ENCODE assay signal across 27 cellular contexts in the genomic region with DNA sequence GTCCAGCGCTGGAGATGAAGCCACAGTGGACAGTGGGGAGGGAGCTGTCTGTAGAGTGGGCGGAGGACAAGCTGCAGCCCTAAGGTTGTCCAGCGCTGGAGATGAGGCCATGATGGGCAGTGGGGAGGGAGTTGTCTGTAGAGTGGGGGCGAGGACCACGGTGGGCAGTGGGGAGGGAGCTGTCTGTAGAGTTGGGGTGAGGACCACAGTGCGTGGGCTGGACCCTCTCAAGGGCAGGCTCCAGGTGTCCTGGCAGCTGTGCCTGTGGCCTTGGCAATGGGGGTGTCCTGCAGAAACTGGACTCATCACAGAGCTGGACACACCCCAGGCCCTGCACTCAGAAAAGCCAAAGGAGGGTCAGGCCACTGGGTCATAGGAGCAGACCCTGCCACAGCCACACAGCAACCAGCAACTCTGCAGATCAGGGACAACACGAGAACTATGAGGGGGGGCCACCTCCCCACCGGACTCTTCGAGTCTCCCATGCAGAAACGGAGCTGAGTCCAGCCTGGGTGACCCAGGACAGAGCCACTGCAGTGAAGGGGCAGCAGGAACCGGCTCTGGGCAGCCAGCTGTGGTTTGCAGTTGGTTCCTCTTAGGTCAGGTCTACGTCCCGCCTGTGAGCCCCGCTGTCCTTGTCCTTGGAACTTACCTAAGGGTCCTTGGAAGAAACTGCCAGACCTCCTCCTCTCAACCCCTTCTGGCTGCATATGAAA. TPM values are rescaled to one million over a fixed set of nuclear protein-coding genes. Genes with fewer than 3 reads are reported as not detected.
DNase-seq lines count a peak whose midpoint lies in the region; ATAC-seq, FAIRE-seq and TF ChIP-seq lines count a peak whose summit lies in the region.
"Had no signal": no experiment of that assay in that cellular context is flagged by ENCODE, and none has a peak within 500 bp of the region (broad histone marks: within the 10 kb centered on the region; RNA-seq: fewer than 3 reads in every experiment).

No MANE protein-coding gene starts in this region.

- TF ChIP-seq POLR2A in HepG2 (IDR thresholded peaks at IDR 0.05; ENCODE audit: insufficient read depth in 1 of 2, low read depth in 2 of 2, low read length in 2 of 2) (no peak), vagina (IDR thresholded peaks at IDR 0.05) (no peak)

- no peak for TF ChIP-seq CTCF in natural killer cell (IDR thresholded peaks at IDR 0.05)
- no peak for TF ChIP-seq CTCF in HepG2 (CRISPR knock-in tag; IDR thresholded peaks at IDR 0.05)
- TF ChIP-seq CTCF in vagina (IDR thresholded peaks at IDR 0.05), result no peak

- no peak overlapping the region for H3K4me2 ChIP-seq in HepG2 (ENCODE audit: low read depth, low read length)
- H3K4me2 ChIP-seq: BLaER1 treated with 17β-estradiol and CSF1 and Interleukin-3, amounts not matched to agents 10 nM and 100 nM; KMS-11; PC-9 had no signal

- intact Hi-C loops in natural killer cell (cut with micrococcal nuclease) (no loop called here), HepG2 (cut with micrococcal nuclease; ENCODE audit: unreplicated experiment) (no loop called here), vagina (cut with DNase I) (no loop called here)
- intact Hi-C loops in activated naive CD4-positive, alpha-beta T cell treated with anti-CD3 and anti-CD28 coated beads for 36 hours (cut with micrococcal nuclease), result no loop called here

- H3K79me2 ChIP-seq in HepG2 (ENCODE audit: insufficient read depth, low read length), result no peaks in the 10 kb centered on the region

- H3K4me3 ChIP-seq in HepG2 (replicated peaks in 1 of 3; ENCODE audit: insufficient read depth in 1 of 3, low read depth in 2 of 3, low read length in 3 of 3) (no peak overlapping the region), vagina (no peak overlapping the region)
- H3K4me3 ChIP-seq: BLaER1 treated with 17β-estradiol and CSF1 and Interleukin-3, amounts not matched to agents 10 nM and 100 nM; GM12878; HAP-1; PC-9 had no signal

- no peak overlapping the region for H2AFZ ChIP-seq in HepG2 (ENCODE audit: low read length)
- H2AFZ ChIP-seq: PC-9 had no signal

- POLR2A ChIA-PET in HepG2 (lab: Yijun Ruan, JAX), result no interaction called here

- peak; percentile 53 for DNase-seq in natural killer cell treated with Interleukin-12 subunit alpha and Interleukin-12 subunit beta and Interleukin-15 and Interleukin-18, amount 100 ng/mL, for 72 hours (ENCODE audit: low spot score)
- DNase-seq in natural killer cell, result no peak
- no peak for DNase-seq in HepG2 (ENCODE audit: low spot score)
- peak; percentile 0 for DNase-seq in retina
- no peak for DNase-seq in vagina (ENCODE audit: extremely low spot score in 2 of 2)
- DNase-seq in activated naive CD4-positive, alpha-beta T cell treated with anti-CD3 and anti-CD28 coated beads for 36 hours, result no peak
- no peak for DNase-seq in hippocampal formation (lab: John Stamatoyannopoulos, UW)
- DNase-seq: COR-L47, DMS53, GOT3, HFFc6, MM.1S, NCI-H2029, NCI-H446 treated with DMSO at 0.1 percent for 48 hours, NCI-H526 treated with DMSO at 0.1 percent for 48 hours, PC-9, SHP77 treated with DMSO at 0.1 percent for 48 hours had no signal

- no peak overlapping the region for H3K27ac Mint-ChIP-seq in natural killer cell treated with Interleukin-12 subunit alpha and Interleukin-12 subunit beta and Interleukin-15 and Interleukin-18, amount 100 ng/mL, for 72 hours
- H3K27ac Mint-ChIP-seq in natural killer cell, result no peak overlapping the region
- H3K27ac Mint-ChIP-seq in activated naive CD4-positive, alpha-beta T cell treated with anti-CD3 and anti-CD28 coated beads for 36 hours, result no peak overlapping the region
- H3K27ac Mint-ChIP-seq: HFFc6 had no signal

- peaks cover 3% of the 10 kb centered on the region; the same call in 1 of the 2 replicates for H4K20me1 ChIP-seq in HepG2 (ENCODE audit: insufficient read depth, low read length)

- ATAC-seq in natural killer cell treated with Interleukin-12 subunit alpha and Interleukin-12 subunit beta and Interleukin-15 and Interleukin-18, amount 100 ng/mL, for 72 hours, result peak in 1 of 2 donors; percentile 27
- ATAC-seq in natural killer cell, result no peak
- no peak for ATAC-seq in HepG2
- ATAC-seq: GM12878 had no signal

- peaks cover 10% of the 10 kb centered on the region for H3K9me3 Mint-ChIP-seq in natural killer cell treated with Interleukin-12 subunit alpha and Interleukin-12 subunit beta and Interleukin-15 and Interleukin-18, amount 100 ng/mL, for 72 hours
- H3K9me3 Mint-ChIP-seq in natural killer cell, result peaks cover 0 to 4% of the 10 kb centered on the region in 2 donors
- H3K9me3 Mint-ChIP-seq in activated naive CD4-positive, alpha-beta T cell treated with anti-CD3 and anti-CD28 coated beads for 36 hours, result no peaks in the 10 kb centered on the region

- no peaks in the 10 kb centered on the region for H3K36me3 Mint-ChIP-seq in natural killer cell treated with Interleukin-12 subunit alpha and Interleukin-12 subunit beta and Interleukin-15 and Interleukin-18, amount 100 ng/mL, for 72 hours
- H3K36me3 Mint-ChIP-seq in natural killer cell, result no peaks in the 10 kb centered on the region
- no peaks in the 10 kb centered on the region for H3K36me3 Mint-ChIP-seq in activated naive CD4-positive, alpha-beta T cell treated with anti-CD3 and anti-CD28 coated beads for 36 hours (ENCODE audit: low read depth)
- H3K36me3 Mint-ChIP-seq: CD4-positive, alpha-beta memory T cell had no signal

- TF ChIP-seq EP300 in HepG2 (IDR thresholded peaks at IDR 0.05; ENCODE audit: low read depth in 2 of 2, low read length in 2 of 2) (no peak), HepG2 (CRISPR knock-in tag; IDR thresholded peaks at IDR 0.05; ENCODE audit: borderline replicate concordance) (no peak)

- in situ Hi-C loops in HepG2 (cut with HindIII; ENCODE audit: extremely low pct_ligation_motif_present, low pct_unique_long_range_greater_than_20kb), result no loop called here

- BruUV-seq in HepG2 (replicated peaks; lab: Mats Ljungman, UMichigan), result no TSS peak

- H3K36me3 ChIP-seq in HepG2 (replicated peaks in 1 of 2; ENCODE audit: control insufficient read depth in 1 of 2, insufficient read depth in 2 of 2, low read length in 2 of 2), result no peaks in the 10 kb centered on the region
- H3K36me3 ChIP-seq in vagina, result no peaks in the 10 kb centered on the region
- H3K36me3 ChIP-seq: BLaER1 treated with 17β-estradiol and CSF1 and Interleukin-3, amounts not matched to agents 10 nM and 100 nM; HAP-1 had no signal

- peaks cover 17 to 27% of the 10 kb centered on the region in 2 donors for H3K27me3 Mint-ChIP-seq in natural killer cell treated with Interleukin-12 subunit alpha and Interleukin-12 subunit beta and Interleukin-15 and Interleukin-18, amount 100 ng/mL, for 72 hours
- H3K27me3 Mint-ChIP-seq in natural killer cell (ENCODE audit: low read depth in 2 of 2), result peaks cover 7 to 12% of the 10 kb centered on the region in 2 donors
- H3K27me3 Mint-ChIP-seq in activated naive CD4-positive, alpha-beta T cell treated with anti-CD3 and anti-CD28 coated beads for 36 hours (ENCODE audit: low read depth), result peaks cover 21% of the 10 kb centered on the region

- H3K4me1 Mint-ChIP-seq in natural killer cell treated with Interleukin-12 subunit alpha and Interleukin-12 subunit beta and Interleukin-15 and Interleukin-18, amount 100 ng/mL, for 72 hours (ENCODE audit: low read depth in 2 of 2), result peaks cover 9% of the 10 kb centered on the region in 2 donors
- H3K4me1 Mint-ChIP-seq in natural killer cell, result no peaks in the 10 kb centered on the region
- H3K4me1 Mint-ChIP-seq in activated naive CD4-positive, alpha-beta T cell treated with anti-CD3 and anti-CD28 coated beads for 36 hours (ENCODE audit: low read depth), result no peaks in the 10 kb centered on the region

- H3K9me3 ChIP-seq in HepG2 (ENCODE audit: low read length) (no peaks in the 10 kb centered on the region), vagina (no peaks in the 10 kb centered on the region)
- H3K9me3 ChIP-seq: HAP-1 had no signal

- no peak overlapping the region for H3K4me3 Mint-ChIP-seq in natural killer cell treated with Interleukin-12 subunit alpha and Interleukin-12 subunit beta and Interleukin-15 and Interleukin-18, amount 100 ng/mL, for 72 hours
- H3K4me3 Mint-ChIP-seq in natural killer cell, result no peak overlapping the region
- H3K4me3 Mint-ChIP-seq in activated naive CD4-positive, alpha-beta T cell treated with anti-CD3 and anti-CD28 coated beads for 36 hours, result no peak overlapping the region
- H3K4me3 Mint-ChIP-seq: CD4-positive, alpha-beta memory T cell; HFFc6 had no signal

- H3K4me1 ChIP-seq in HepG2 (ENCODE audit: insufficient read depth, low read length), result no peaks in the 10 kb centered on the region
- H3K4me1 ChIP-seq in vagina, result no peaks in the 10 kb centered on the region
- H3K4me1 ChIP-seq: HAP-1 had no signal

- no peak overlapping the region for H3K9ac ChIP-seq in HepG2 (ENCODE audit: insufficient read depth, low read depth, low read length)
- H3K9ac ChIP-seq: BLaER1 treated with 17β-estradiol and CSF1 and Interleukin-3, amounts not matched to agents 10 nM and 100 nM; KMS-11 had no signal

- H3K27ac ChIP-seq in HepG2 (ENCODE audit: extremely low read length, insufficient read depth, low read length) (no peak overlapping the region), vagina (no peak overlapping the region)
- H3K27ac ChIP-seq: BLaER1 treated with 17β-estradiol and CSF1 and Interleukin-3, amounts not matched to agents 10 nM and 100 nM; KMS-11; PC-9 had no signal

- H3K27me3 ChIP-seq in HepG2 (ENCODE audit: control insufficient read depth in 1 of 2, insufficient read depth in 2 of 2, low read length in 2 of 2), result peaks cover 9 to 32% of the 10 kb centered on the region in 2 experiments; a peak in 4 of 5 replicates
- no peaks in the 10 kb centered on the region for H3K27me3 ChIP-seq in vagina

- CTCF ChIA-PET in HepG2 (lab: Yijun Ruan, JAX; ENCODE audit: low intra/inter-chr PET ratio, low total read pairs), result no interaction called here
- CTCF ChIA-PET in activated naive CD4-positive, alpha-beta T cell treated with anti-CD3 and anti-CD28 coated beads for 36 hours (lab: Charles Lee), result no interaction called here

- 5% methylated on average over 9 of the region's 14 CpGs for WGBS in HepG2 (ENCODE audit: low lambda C conversion rate)

- FAIRE-seq in HepG2 (lab: Jason Lieb, UNC), result no peak
- FAIRE-seq: A204.1, G401.6, GM12878 had no signal

- TF ChIP-seq RAD21 in HepG2 (CRISPR knock-in tag; IDR thresholded peaks at IDR 0.05), result no peak

RNA-seq across cellular contexts. Expression of gene CBFA2T3, which starts 33.4 kb away (rescaled TPM):
- 1 to 10 TPM; 2.3 to 2.9 TPM for total RNA-seq in natural killer cell treated with Interleukin-12 subunit alpha and Interleukin-12 subunit beta and Interleukin-15 and Interleukin-18, amount 100 ng/mL, for 72 hours
- 1 to 10 TPM; 2.5 to 7.8 (median 4.2) TPM for total RNA-seq in natural killer cell
- not detected in 2 replicates for total RNA-seq in HepG2 (2016; rRNA removed; fragmentation: Illumina TruSeq; extraction: Trizol)
- total RNA-seq in HepG2 (2016; cell fraction: cytosol; rRNA removed; fragmentation: Illumina TruSeq; extraction: Trizol; ENCODE audit: low read depth), result not detected in 2 replicates
- not detected in 2 replicates for total RNA-seq in HepG2 (2016; cell fraction: insoluble cytoplasmic fraction; rRNA removed; fragmentation: Illumina TruSeq; extraction: Trizol)
- total RNA-seq in HepG2 (2016; cell fraction: membrane; rRNA removed; fragmentation: Illumina TruSeq; extraction: Trizol), result not detected in 2 replicates
- total RNA-seq in HepG2 (2016; cell fraction: nucleus; rRNA removed; fragmentation: Illumina TruSeq; extraction: Trizol), result not detected in 2 replicates
- polyA plus RNA-seq in HepG2 (2011; rRNA removed), result 0.05 and 0.09 TPM in 2 replicates
- 0.04 TPM in 1 of 2 replicates, not detected in the other for polyA plus RNA-seq in HepG2 (2011; cell fraction: cytosol; rRNA removed)
- not detected in 2 replicates for polyA plus RNA-seq in HepG2 (2011; cell fraction: nucleus; rRNA removed)
- polyA plus RNA-seq in HepG2 (2012), result 0.07 TPM in 1 of 2 replicates, not detected in the other
- polyA plus RNA-seq in HepG2 (2016; cell fraction: cytosol; fragmentation: Illumina TruSeq; extraction: Trizol; ENCODE audit: low read depth), result not detected in 2 replicates
- polyA plus RNA-seq in HepG2 (2016; cell fraction: insoluble cytoplasmic fraction; fragmentation: Illumina TruSeq; extraction: Trizol; ENCODE audit: low read depth), result not detected in 2 replicates
- polyA plus RNA-seq in HepG2 (2016; cell fraction: membrane; fragmentation: Illumina TruSeq; extraction: Trizol; ENCODE audit: low read depth), result not detected in 2 replicates
- polyA plus RNA-seq in HepG2 (2016; cell fraction: nucleus; fragmentation: Illumina TruSeq; extraction: Trizol; ENCODE audit: insufficient read depth, low read depth), result 0.11 TPM in 1 of 2 replicates, not detected in the other
- 0.19 and 0.60 TPM in 2 replicates for polyA minus RNA-seq in HepG2 (2011; rRNA and poly(A)+ RNA removed; ENCODE audit: low replicate concordance)
- not detected in 2 replicates for polyA minus RNA-seq in HepG2 (2011; cell fraction: cytosol; rRNA and poly(A)+ RNA removed)
- polyA minus RNA-seq in HepG2 (2011; cell fraction: nucleus; rRNA and poly(A)+ RNA removed), result not detected in 2 replicates
- total RNA-seq in vagina, result 2.7 TPM
- total RNA-seq in activated naive CD4-positive, alpha-beta T cell treated with anti-CD3 and anti-CD28 coated beads for 36 hours, result not detected
- total RNA-seq: Daoy, HFFc6, RPMI7951 had no signal
- polyA plus RNA-seq: AG04450 had no signal

Comparison
In these comparisons a context has a peak if more than half of its experiments do, and no peak if none do; other contexts are left out.
1. DNase-seq: peak in natural killer cell treated with Interleukin-12 subunit alpha and Interleukin-12 subunit beta and Interleukin-15 and Interleukin-18, amount 100 ng/mL, for 72 hours (single experiment) and retina (single experiment); none in natural killer cell (single experiment), HepG2 (single experiment), vagina (0 of 2), activated naive CD4-positive, alpha-beta T cell treated with anti-CD3 and anti-CD28 coated beads for 36 hours (single experiment) and hippocampal formation (0 of 2).